Comparison of ENCODE assay signal across 1 cellular context in genomic region chr17:72465191-72466024, GRCh38.
TF ChIP-seq lines count a peak whose summit lies in the region.

No MANE protein-coding gene starts in this region.

TF ChIP-seq in HepG2, 621 proteins besides CTCF, POLR2A, EP300 and RAD21 (continued from another document and continues in another):
- TF ChIP-seq ZBTB25 (CRISPR knock-in tag; IDR thresholded peaks at IDR 0.05) (peak; percentile 49; the same call in 1 of the 2 replicates), ZNF430 (CRISPR knock-in tag; IDR thresholded peaks at IDR 0.05) (no peak), ZBTB20 (CRISPR knock-in tag; IDR thresholded peaks at IDR 0.05; ENCODE audit: borderline replicate concordance, low read depth) (peak; percentile 54; the same call in 1 of the 2 replicates), BORCS8-MEF2B (CRISPR knock-in tag; IDR thresholded peaks at IDR 0.05) (no peak), NFKB2 (CRISPR knock-in tag; IDR thresholded peaks at IDR 0.05; ENCODE audit: borderline replicate concordance) (0 out of 2 replicates have a peak, but pooled peaks have one; percentile 21), ZSCAN22 (CRISPR knock-in tag; IDR thresholded peaks at IDR 0.05) (no peak), MYC (CRISPR knock-in tag; IDR thresholded peaks at IDR 0.05; ENCODE audit: borderline replicate concordance) (no peak; the same call in 1 of the 2 replicates), DZIP1 (CRISPR knock-in tag; IDR thresholded peaks at IDR 0.05) (no peak), STAT6 (CRISPR knock-in tag; IDR thresholded peaks at IDR 0.05; ENCODE audit: borderline replicate concordance) (no peak), ZKSCAN5 (CRISPR knock-in tag; IDR thresholded peaks at IDR 0.05) (no peak), ZNF782 (CRISPR knock-in tag; IDR thresholded peaks at IDR 0.05; ENCODE audit: borderline replicate concordance) (no peak), ZNF512B (CRISPR knock-in tag; IDR thresholded peaks at IDR 0.05; ENCODE audit: borderline replicate concordance) (no peak), ZNF724P (CRISPR knock-in tag; IDR thresholded peaks at IDR 0.05; ENCODE audit: borderline replicate concordance) (no peak), CREB1 (IDR thresholded peaks at IDR 0.05) (peak; percentile 91), CREB1 (CRISPR knock-in tag; IDR thresholded peaks at IDR 0.05) (peak; percentile 82), ATF3 (CRISPR knock-in tag; IDR thresholded peaks at IDR 0.05) (peak; percentile 94), ZNF30 (CRISPR knock-in tag; IDR thresholded peaks at IDR 0.05) (no peak), ZNF205 (CRISPR knock-in tag; IDR thresholded peaks at IDR 0.05) (peak; percentile 50; the same call in 1 of the 2 replicates), ETS1 (CRISPR knock-in tag; IDR thresholded peaks at IDR 0.05) (no peak), ZBTB43 (CRISPR knock-in tag; conservative IDR thresholded peaks at IDR 0.05) (no peak), MAFG (CRISPR knock-in tag; IDR thresholded peaks at IDR 0.05) (no peak), KLF16 (CRISPR knock-in tag; IDR thresholded peaks at IDR 0.05) (peak in 1 of 2 experiments; percentile 21; a peak in 1 of 4 replicates), NBN (conservative IDR thresholded peaks at IDR 0.05) (no peak), ZNF335 (CRISPR knock-in tag; IDR thresholded peaks at IDR 0.05) (no peak; the same call in 1 of the 2 replicates), HNF1A (IDR thresholded peaks at IDR 0.05; ENCODE audit: low read depth) (no peak), HNF1A (CRISPR knock-in tag; IDR thresholded peaks at IDR 0.05; ENCODE audit: borderline replicate concordance) (peak; percentile 26; the same call in 1 of the 2 replicates), PTBP1 (IDR thresholded peaks at IDR 0.05; ENCODE audit: low read depth, low read length, poor library complexity, severe bottlenecking) (no peak), MNT (IDR thresholded peaks at IDR 0.05) (no peak), MAF1 (CRISPR knock-in tag; IDR thresholded peaks at IDR 0.05; ENCODE audit: borderline replicate concordance) (no peak), ZSCAN30 (CRISPR knock-in tag; IDR thresholded peaks at IDR 0.05) (no peak), KLF9 (CRISPR knock-in tag; IDR thresholded peaks at IDR 0.05; ENCODE audit: low read depth) (no peak), JARID2 (CRISPR knock-in tag; IDR thresholded peaks at IDR 0.05; ENCODE audit: insufficient replicate concordance) (no peak), XRCC5 (optimal IDR thresholded peaks at IDR 0.05; ENCODE audit: low read length) (peak; percentile 84), RFX3 (CRISPR knock-in tag; IDR thresholded peaks at IDR 0.05) (no peak), ZNF512 (CRISPR knock-in tag; IDR thresholded peaks at IDR 0.05) (no peak)
